In genomic region chr3:72480366-72480765, GRCh38 we compare ENCODE assay signal across 1 cellular context.
TF ChIP-seq lines count a peak whose summit lies in the region.

No MANE protein-coding gene starts in this region.

TF ChIP-seq in WTC11, 78 proteins besides CTCF, POLR2A, EP300 and RAD21 (continued from another document):
- TF ChIP-seq ZNF425 (CRISPR knock-in tag; conservative IDR thresholded peaks at IDR 0.05): no peak
- no peak for TF ChIP-seq ZNF317 (CRISPR knock-in tag; IDR thresholded peaks at IDR 0.05; ENCODE audit: borderline replicate concordance, low read depth)
- no peak for TF ChIP-seq IRF2 (CRISPR knock-in tag; IDR thresholded peaks at IDR 0.05; ENCODE audit: borderline replicate concordance, low read depth)
- TF ChIP-seq, protein P1, sequence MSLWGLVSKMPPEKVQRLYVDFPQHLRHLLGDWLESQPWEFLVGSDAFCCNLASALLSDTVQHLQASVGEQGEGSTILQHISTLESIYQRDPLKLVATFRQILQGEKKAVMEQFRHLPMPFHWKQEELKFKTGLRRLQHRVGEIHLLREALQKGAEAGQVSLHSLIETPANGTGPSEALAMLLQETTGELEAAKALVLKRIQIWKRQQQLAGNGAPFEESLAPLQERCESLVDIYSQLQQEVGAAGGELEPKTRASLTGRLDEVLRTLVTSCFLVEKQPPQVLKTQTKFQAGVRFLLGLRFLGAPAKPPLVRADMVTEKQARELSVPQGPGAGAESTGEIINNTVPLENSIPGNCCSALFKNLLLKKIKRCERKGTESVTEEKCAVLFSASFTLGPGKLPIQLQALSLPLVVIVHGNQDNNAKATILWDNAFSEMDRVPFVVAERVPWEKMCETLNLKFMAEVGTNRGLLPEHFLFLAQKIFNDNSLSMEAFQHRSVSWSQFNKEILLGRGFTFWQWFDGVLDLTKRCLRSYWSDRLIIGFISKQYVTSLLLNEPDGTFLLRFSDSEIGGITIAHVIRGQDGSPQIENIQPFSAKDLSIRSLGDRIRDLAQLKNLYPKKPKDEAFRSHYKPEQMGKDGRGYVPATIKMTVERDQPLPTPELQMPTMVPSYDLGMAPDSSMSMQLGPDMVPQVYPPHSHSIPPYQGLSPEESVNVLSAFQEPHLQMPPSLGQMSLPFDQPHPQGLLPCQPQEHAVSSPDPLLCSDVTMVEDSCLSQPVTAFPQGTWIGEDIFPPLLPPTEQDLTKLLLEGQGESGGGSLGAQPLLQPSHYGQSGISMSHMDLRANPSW (CRISPR knock-in tag; conservative IDR thresholded peaks at IDR 0.05; ENCODE audit: low read depth): no peak
- TF ChIP-seq NFE2L1 (CRISPR knock-in tag; IDR thresholded peaks at IDR 0.05): no peak
- TF ChIP-seq ZNF423 (CRISPR knock-in tag; IDR thresholded peaks at IDR 0.05): no peak
- no peak for TF ChIP-seq JUN (CRISPR knock-in tag; IDR thresholded peaks at IDR 0.05)
- no peak for TF ChIP-seq CREM (CRISPR knock-in tag; IDR thresholded peaks at IDR 0.05)
- TF ChIP-seq, protein P2, sequence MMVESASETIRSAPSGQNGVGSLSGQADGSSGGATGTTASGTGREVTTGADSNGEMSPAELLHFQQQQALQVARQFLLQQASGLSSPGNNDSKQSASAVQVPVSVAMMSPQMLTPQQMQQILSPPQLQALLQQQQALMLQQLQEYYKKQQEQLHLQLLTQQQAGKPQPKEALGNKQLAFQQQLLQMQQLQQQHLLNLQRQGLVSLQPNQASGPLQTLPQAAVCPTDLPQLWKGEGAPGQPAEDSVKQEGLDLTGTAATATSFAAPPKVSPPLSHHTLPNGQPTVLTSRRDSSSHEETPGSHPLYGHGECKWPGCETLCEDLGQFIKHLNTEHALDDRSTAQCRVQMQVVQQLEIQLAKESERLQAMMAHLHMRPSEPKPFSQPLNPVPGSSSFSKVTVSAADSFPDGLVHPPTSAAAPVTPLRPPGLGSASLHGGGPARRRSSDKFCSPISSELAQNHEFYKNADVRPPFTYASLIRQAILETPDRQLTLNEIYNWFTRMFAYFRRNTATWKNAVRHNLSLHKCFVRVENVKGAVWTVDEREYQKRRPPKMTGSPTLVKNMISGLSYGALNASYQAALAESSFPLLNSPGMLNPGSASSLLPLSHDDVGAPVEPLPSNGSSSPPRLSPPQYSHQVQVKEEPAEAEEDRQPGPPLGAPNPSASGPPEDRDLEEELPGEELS (CRISPR knock-in tag; IDR thresholded peaks at IDR 0.05): no peak
- TF ChIP-seq TP53 (CRISPR knock-in tag; IDR thresholded peaks at IDR 0.05): no peak
